25 cellular contexts compared by ENCODE assay signal in genomic region chr19:49389406-49389805, GRCh38. TPM values are rescaled to one million over a fixed set of nuclear protein-coding genes. Genes with fewer than 3 reads are reported as not detected.
"Had no signal": no experiment of that assay in that cellular context is flagged by ENCODE, and none has a peak within 500 bp of the region (broad histone marks: within the 10 kb centered on the region; RNA-seq: fewer than 3 reads in every experiment).

No MANE protein-coding gene starts in this region.

- FAIRE-seq: endometrium, frontal cortex, small intestine had no signal

- H3K36me3 ChIP-seq: heart right ventricle, ovary had no signal

- H3K9me3 ChIP-seq: heart right ventricle, mucosa of descending colon, ovary had no signal

- H3K27me3 ChIP-seq: ovary had no signal

- H3K36me3 Mint-ChIP-seq: naive thymus-derived CD8-positive, alpha-beta T cell had no signal

- DNase-seq: effector memory CD4-positive, alpha-beta T cell; heart right ventricle; hypothalamus; islet precursor cell; mammary epithelial cell; mucosa of descending colon; naive thymus-derived CD8-positive, alpha-beta T cell; ovary; right cardiac atrium; small intestine; stimulated activated CD4-positive, alpha-beta T cell treated with anti-CD3 and anti-CD28 coated beads, Interleukin-12 subunit alpha, Interleukin-12 subunit beta, amount 100 ng/mL, for 4 hours; stimulated activated naive CD4-positive, alpha-beta T cell treated with Interleukin-2 at 50 U/mL for 16 hours; trophoblast cell had no signal

- H3K4me3 ChIP-seq: coronary artery, heart right ventricle, mucosa of descending colon, ovary had no signal

- H3K27ac Mint-ChIP-seq: progenitor cell of endocrine pancreas had no signal

- H3K9me3 Mint-ChIP-seq: naive thymus-derived CD8-positive, alpha-beta T cell had no signal

- H3K27ac ChIP-seq: coronary artery, heart right ventricle, ovary had no signal

- ATAC-seq: esophagus mucosa; heart right ventricle; left lobe of liver; mucosa of descending colon; naive thymus-derived CD8-positive, alpha-beta T cell; right cardiac atrium had no signal

RNA-seq across cellular contexts. Expression of gene KASH5, which starts 1.4 kb away (rescaled TPM):
- total RNA-seq: esophagus mucosa, fibroblast of lung, frontal cortex, glomerular endothelial cell, heart right ventricle, left lobe of liver, lower leg skin, mammary epithelial cell, mucosa of descending colon, progenitor cell of endocrine pancreas, right cardiac atrium, urinary bladder had no signal
- polyA plus RNA-seq: fibroblast of lung, heart right ventricle, mammary epithelial cell, right cardiac atrium, small intestine, urinary bladder had no signal

RNA-seq across cellular contexts. Expression of gene DKKL1, which starts 25.7 kb away (rescaled TPM):
- total RNA-seq: fibroblast of lung; left lobe of liver; mammary epithelial cell; naive thymus-derived CD8-positive, alpha-beta T cell; urinary bladder had no signal
- polyA plus RNA-seq: naive thymus-derived CD8-positive, alpha-beta T cell had no signal

RNA-seq across cellular contexts. Expression of gene PTH2, which starts 33.8 kb away (rescaled TPM):
- total RNA-seq: esophagus mucosa; fibroblast of lung; frontal cortex; glomerular endothelial cell; heart right ventricle; left lobe of liver; lower leg skin; mammary epithelial cell; mucosa of descending colon; naive thymus-derived CD8-positive, alpha-beta T cell; ovary; progenitor cell of endocrine pancreas; right cardiac atrium; urinary bladder had no signal
- polyA plus RNA-seq: fibroblast of lung; heart right ventricle; mammary epithelial cell; naive thymus-derived CD8-positive, alpha-beta T cell; neural cell; ovary; right cardiac atrium; small intestine; thymus; urinary bladder had no signal

RNA-seq across cellular contexts. Expression of gene GFY, which starts 35.8 kb away (rescaled TPM):
- total RNA-seq: esophagus mucosa; fibroblast of lung; frontal cortex; glomerular endothelial cell; heart right ventricle; left lobe of liver; lower leg skin; mammary epithelial cell; mucosa of descending colon; naive thymus-derived CD8-positive, alpha-beta T cell; ovary; progenitor cell of endocrine pancreas; right cardiac atrium; urinary bladder had no signal
- polyA plus RNA-seq: fibroblast of lung; mammary epithelial cell; naive thymus-derived CD8-positive, alpha-beta T cell; neural cell; ovary; right cardiac atrium; small intestine; urinary bladder had no signal
